ENCODE assay signal across 7 cellular contexts in the genomic region with DNA sequence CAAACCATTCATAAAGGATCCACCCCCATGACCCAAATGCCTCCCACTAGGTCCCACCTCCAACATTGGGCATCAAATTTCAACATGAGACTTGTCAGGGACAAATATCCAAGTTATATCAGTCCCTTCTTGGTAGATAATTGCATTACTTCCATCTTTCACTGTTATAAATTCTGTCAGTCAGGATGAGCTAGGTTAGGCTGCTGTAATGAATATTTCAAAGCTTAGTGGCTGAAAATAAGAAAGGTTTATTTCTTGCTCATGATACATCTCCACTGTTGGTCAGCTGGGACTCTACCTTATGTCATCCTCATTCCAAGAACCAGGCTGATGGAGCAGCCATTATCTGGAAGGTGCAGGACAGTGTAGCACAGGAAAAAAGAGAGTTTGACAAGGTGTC. TPM values are rescaled to one million over a fixed set of nuclear protein-coding genes. Genes with fewer than 3 reads are reported as not detected.
"Had no signal": no experiment of that assay in that cellular context is flagged by ENCODE, and none has a peak within 500 bp of the region (broad histone marks: within the 10 kb centered on the region; RNA-seq: fewer than 3 reads in every experiment).

No MANE protein-coding gene starts in this region.

- ATAC-seq: K562 had no signal

- H3K27ac Mint-ChIP-seq: IgD-negative memory B cell had no signal

- DNase-seq: IMR-90, KBM-7 had no signal

- H3K4me1 Mint-ChIP-seq: IgD-negative memory B cell had no signal

- H3K27me3 Mint-ChIP-seq: IgD-negative memory B cell had no signal

- FAIRE-seq: HTR-8/SVneo, K562 had no signal

- H3K4me3 Mint-ChIP-seq: IgD-negative memory B cell had no signal

- H3K27ac ChIP-seq: HL-60 had no signal

- H3K4me3 ChIP-seq: K562 had no signal

RNA-seq across cellular contexts. Expression of a gene that starts 50.3 kb away (rescaled TPM):
- total RNA-seq: HT1080, IMR-90 had no signal
- polyA plus RNA-seq: IgD-negative memory B cell, IMR-90 had no signal
